9 cellular contexts compared by ENCODE assay signal in the genomic region with DNA sequence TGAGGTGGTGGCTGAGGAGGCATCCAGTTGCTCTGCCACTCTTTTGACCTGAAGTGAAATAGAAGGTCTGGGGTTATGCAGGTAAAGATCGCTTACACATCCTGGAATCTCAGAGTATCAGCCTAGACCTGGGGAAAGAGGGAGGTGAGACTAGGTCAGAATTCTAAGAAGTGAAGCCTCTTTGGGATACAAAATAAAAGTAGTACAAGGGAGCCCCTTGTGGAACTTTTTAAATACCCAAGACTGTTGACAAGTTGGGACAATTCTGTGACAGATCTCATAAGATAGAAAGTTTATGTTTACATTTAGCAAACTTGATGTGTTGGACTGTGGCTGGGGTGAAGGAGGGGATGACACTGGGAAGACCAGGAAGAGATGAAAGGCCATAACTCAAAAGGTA.
DNase-seq lines count a peak whose midpoint lies in the region; ATAC-seq and TF ChIP-seq lines count a peak whose summit lies in the region.
"Had no signal": no experiment of that assay in that cellular context is flagged by ENCODE, and none has a peak within 500 bp of the region (broad histone marks: within the 10 kb centered on the region; RNA-seq: fewer than 3 reads in every experiment).

No MANE protein-coding gene starts in this region.

- DNase-seq in AG10803 (ENCODE audit: low read depth) (no peak), RKO (ENCODE audit: low spot score) (peak; percentile 22), glomerular visceral epithelial cell (ENCODE audit: extremely low spot score) (peak; percentile 16), nephron progenitor cell (no peak), NCI-H2171 (lab: John Stamatoyannopoulos, UW) (no peak), NCI-H510A (lab: John Stamatoyannopoulos, UW) (no peak)
- DNase-seq in activated CD8-positive, alpha-beta memory T cell treated with anti-CD3 and anti-CD28 coated beads for 24 hours: no peak
- DNase-seq: NCI-H1048 had no signal

- TF ChIP-seq CTCF in AG10803 (conservative IDR thresholded peaks at IDR 0.05; ENCODE audit: low read length) (peak; percentile 37), nephron progenitor cell (IDR thresholded peaks at IDR 0.05) (no peak)

- peaks cover 37% of the 10 kb centered on the region for H3K36me3 Mint-ChIP-seq in nephron progenitor cell (ENCODE audit: low read depth)

- H3K9me3 Mint-ChIP-seq in nephron progenitor cell: peaks cover 44% of the 10 kb centered on the region

- H3K4me1 Mint-ChIP-seq in nephron progenitor cell: peaks cover 16% of the 10 kb centered on the region

- peak; percentile 76 for ATAC-seq in GM19351 (IDR thresholded peaks at IDR 0.05; ENCODE audit: unreplicated experiment)

- no peak overlapping the region for H3K27ac Mint-ChIP-seq in nephron progenitor cell

- peaks cover 2% of the 10 kb centered on the region for H3K27me3 Mint-ChIP-seq in nephron progenitor cell (ENCODE audit: low read depth, poor library complexity)

- no peak overlapping the region for H3K4me3 Mint-ChIP-seq in nephron progenitor cell

- H3K4me3 ChIP-seq in AG10803 (ENCODE audit: low read length): no peak overlapping the region

Comparison
In these comparisons a context has a peak if more than half of its experiments do, and no peak if none do; other contexts are left out.
1. DNase-seq: peak in RKO (single experiment) and glomerular visceral epithelial cell (single experiment); none in AG10803 (single experiment), nephron progenitor cell (single experiment), NCI-H2171 (single experiment), activated CD8-positive, alpha-beta memory T cell treated with anti-CD3 and anti-CD28 coated beads for 24 hours (single experiment) and NCI-H510A (single experiment).